ENCODE assay signal across 8 cellular contexts in genomic region chr5:33470544-33470943, GRCh38. TPM values are rescaled to one million over a fixed set of nuclear protein-coding genes. Genes with fewer than 3 reads are reported as not detected.
A peak's percentile ranks its signal among the peaks of the same experiment; 100 is the strongest.
DNase-seq lines count a peak whose midpoint lies in the region; ATAC-seq and TF ChIP-seq lines count a peak whose summit lies in the region.

No MANE protein-coding gene starts in this region.

- no peak for TF ChIP-seq EP300 in gastroesophageal sphincter (IDR thresholded peaks at IDR 0.05)

- TF ChIP-seq CTCF in AG09319 (IDR thresholded peaks at IDR 0.05; ENCODE audit: low read depth, low read length) = peak; percentile 56
- TF ChIP-seq CTCF in gastroesophageal sphincter (IDR thresholded peaks at IDR 0.05) = peak in 2 of 4 experiments; percentile 40 to 42

- 44 to 89% methylated on average over 3 of the region's 3 CpGs for WGBS in gastroesophageal sphincter (ENCODE audit: low coverage in 1 of 2), 2 donors

- TF ChIP-seq POLR2A in gastroesophageal sphincter (IDR thresholded peaks at IDR 0.05) = no peak

- no peaks in the 10 kb centered on the region for H3K9me3 ChIP-seq in gastroesophageal sphincter

- no peaks in the 10 kb centered on the region for H3K4me1 ChIP-seq in gastroesophageal sphincter

- no peak overlapping the region for H3K4me3 ChIP-seq in gastroesophageal sphincter

- H3K27me3 ChIP-seq in gastroesophageal sphincter = no peaks in the 10 kb centered on the region

- H3K27ac ChIP-seq in gastroesophageal sphincter = no peak overlapping the region

- ATAC-seq in GM19467 (IDR thresholded peaks at IDR 0.05; ENCODE audit: unreplicated experiment) = no peak
- ATAC-seq in gastroesophageal sphincter = no peak

- DNase-seq in AG09319 (ENCODE audit: extremely low read depth, low read depth) (peak; percentile 23), HT-29 (ENCODE audit: low spot score) (peak; percentile 19), SK-N-DZ (ENCODE audit: low spot score) (peak; percentile 66), iPS DF 19.7 (ENCODE audit: low read depth, low spot score) (peak; percentile 23), NCI-H1048 (lab: John Stamatoyannopoulos, UW) (no peak)
- DNase-seq in stimulated activated CD4-positive, alpha-beta T cell treated with anti-CD3 and anti-CD28 coated beads, Interleukin-4, amount 100 ng/mL, for 24 hours = no peak

- peaks cover 0 to 94% of the 10 kb centered on the region in 2 donors for H3K36me3 ChIP-seq in gastroesophageal sphincter

RNA-seq across cellular contexts. Expression of gene TARS1, which starts 29.8 kb away (rescaled TPM):
- 138 and 181 TPM in 2 replicates for total RNA-seq in HT-29 (2014; rRNA removed; shearing (Covaris generic))
- polyA plus RNA-seq in SK-N-DZ (2014; cell fraction: cytosol; rRNA removed) = 253 and 271 TPM in 2 replicates
- 164 and 175 TPM in 2 replicates for polyA plus RNA-seq in SK-N-DZ (2014; cell fraction: nucleus; rRNA removed)
- 100 to 1,000 TPM in 1 of 4 donors, 10 to 100 TPM in 3; 79.9 to 118 (median 86.7) TPM for total RNA-seq in gastroesophageal sphincter

Comparison
In these comparisons a context has a peak if more than half of its experiments do, and no peak if none do; other contexts are left out.
1. DNase-seq: peak in AG09319 (single experiment), HT-29 (single experiment), SK-N-DZ (single experiment) and iPS DF 19.7 (single experiment); none in NCI-H1048 (single experiment) and stimulated activated CD4-positive, alpha-beta T cell treated with anti-CD3 and anti-CD28 coated beads, Interleukin-4, amount 100 ng/mL, for 24 hours (single experiment).